1 cellular context compared by ENCODE assay signal in genomic region chr12:131796411-131796736, GRCh38.
TF ChIP-seq lines count a peak whose summit lies in the region.

No MANE protein-coding gene starts in this region.

TF ChIP-seq in H1, 55 proteins besides CTCF, POLR2A, EP300 and RAD21:
- peak; percentile 67; the same call in 1 of the 2 replicates for TF ChIP-seq KDM1A (IDR thresholded peaks at IDR 0.05; ENCODE audit: borderline replicate concordance, low read length)
- no peak for TF ChIP-seq HDAC6 (IDR thresholded peaks at IDR 0.05; ENCODE audit: low read depth, low read length)
- TF ChIP-seq SIX5 (IDR thresholded peaks at IDR 0.05; ENCODE audit: low read depth, low read length): no peak
- TF ChIP-seq CHD2 (IDR thresholded peaks at IDR 0.05; ENCODE audit: low read length): no peak
- no peak for TF ChIP-seq TAF1 (IDR thresholded peaks at IDR 0.05; ENCODE audit: low read depth, low read length)
- TF ChIP-seq EZH2 (IDR thresholded peaks at IDR 0.05; ENCODE audit: low read depth, low read length, severe bottlenecking): no peak
- 0 out of 2 replicates have a peak, but pooled peaks have one; percentile 15 for TF ChIP-seq RBBP5 (IDR thresholded peaks at IDR 0.05; ENCODE audit: borderline replicate concordance, low read depth, low read length)
- TF ChIP-seq SP1 (IDR thresholded peaks at IDR 0.05; ENCODE audit: low read depth, low read length): no peak
